Comparison of ENCODE assay signal across 18 cellular contexts in genomic region chr5:120677481-120677880, GRCh38.
"Had no signal": no experiment of that assay in that cellular context is flagged by ENCODE, and none has a peak within 500 bp of the region (broad histone marks: within the 10 kb centered on the region; RNA-seq: fewer than 3 reads in every experiment).

No MANE protein-coding gene starts in this region.

- H3K4me3 ChIP-seq: colonic mucosa, prostate gland, skin epidermis, stomach had no signal

- H3K9me3 ChIP-seq: colonic mucosa, prostate gland, stomach had no signal

- DNase-seq: activated CD4-positive, alpha-beta memory T cell treated with anti-CD3 and anti-CD28 coated beads for 36 hours; activated CD4-positive, alpha-beta T cell treated with anti-CD3 and anti-CD28 coated beads for 4 hours; activated naive CD4-positive, alpha-beta T cell; activated naive CD8-positive, alpha-beta T cell treated with anti-CD3 and anti-CD28 coated beads for 36 hours; activated T-cell treated with anti-CD3 and anti-CD28 coated beads, Interleukin-2, amount 50 U/mL, for 1 hour; anterior cingulate cortex; brain microvascular endothelial cell; central memory CD4-positive, alpha-beta T cell; colonic mucosa; endodermal cell; immature natural killer cell; right cardiac atrium; stimulated activated CD4-positive, alpha-beta T cell treated with anti-CD3 and anti-CD28 coated beads, Interleukin-2, amount 100 ng/mL, for 48 hours; stomach had no signal

- H3K27me3 ChIP-seq: brain microvascular endothelial cell, colonic mucosa, stomach had no signal

- ATAC-seq: activated T-helper 17 cell treated with anti-CD3 and anti-CD28 coated beads, Interleukin-2, amount 50 U/mL, for 72 hours; right cardiac atrium had no signal

- H3K36me3 ChIP-seq: brain microvascular endothelial cell, colonic mucosa, prostate gland, stomach had no signal

- H3K4me1 ChIP-seq: colonic mucosa, prostate gland, stomach had no signal

- H3K27ac ChIP-seq: brain microvascular endothelial cell, colonic mucosa, epithelial cell of prostate, prostate gland, skin epidermis, stomach had no signal
